14 cellular contexts compared by ENCODE assay signal in genomic region chr3:179526482-179526881, GRCh38. TPM values are rescaled to one million over a fixed set of nuclear protein-coding genes. Genes with fewer than 3 reads are reported as not detected.
DNase-seq lines count a peak whose midpoint lies in the region; ATAC-seq and TF ChIP-seq lines count a peak whose summit lies in the region.
"Had no signal": no experiment of that assay in that cellular context is flagged by ENCODE, and none has a peak within 500 bp of the region (broad histone marks: within the 10 kb centered on the region; RNA-seq: fewer than 3 reads in every experiment).

No MANE protein-coding gene starts in this region.

- H3K4me1 ChIP-seq in PC-3 (ENCODE audit: insufficient read depth, low read length) (0 out of 2 replicates have a peak, but pooled peaks cover 10% of the 10 kb centered on the region), fibroblast of lung (ENCODE audit: control insufficient read depth, extremely low read depth, insufficient read depth, low read length) (no peaks in the 10 kb centered on the region), transverse colon (peaks cover 0 to 14% (median 0%) of the 10 kb centered on the region in 4 donors)

- H3K36me3 Mint-ChIP-seq in glutamatergic neuron (ENCODE audit: unreplicated experiment) = no peaks in the 10 kb centered on the region
- H3K36me3 Mint-ChIP-seq: CD4-positive, alpha-beta memory T cell; stimulated activated naive B cell treated with anti-CD40 and anti-IgM and Interleukin-4, amounts not matched to agents 10 μg/mL and 1 μg/mL and 100 μg/mL, for 72 hours; T-cell had no signal

- POLR2A ChIA-PET in PC-3 (lab: Charles Lee; ENCODE audit: unreplicated experiment) = interaction anchor here (0.6 kb wide), 1 partner anchor 38 kb away, joined by 3 read pairs; no protein-coding TSS in a partner anchor

- no peak overlapping the region for H3K4me3 Mint-ChIP-seq in glutamatergic neuron (ENCODE audit: unreplicated experiment)
- H3K4me3 Mint-ChIP-seq: activated T-helper 17 cell treated with anti-CD3 and anti-CD28 coated beads, Interleukin-2, amount 50 U/mL, for 72 hours; CD4-positive, alpha-beta memory T cell; stimulated activated naive B cell treated with anti-CD40 and anti-IgM and Interleukin-4, amounts not matched to agents 10 μg/mL and 1 μg/mL and 100 μg/mL, for 72 hours; T-cell had no signal

- no peak for ATAC-seq in PC-3
- ATAC-seq: activated T-helper 17 cell treated with anti-CD3 and anti-CD28 coated beads, Interleukin-2, amount 50 U/mL, for 72 hours; stimulated activated naive B cell treated with anti-CD40 and anti-IgM and Interleukin-4, amounts not matched to agents 10 μg/mL and 1 μg/mL and 100 μg/mL, for 72 hours; T-cell had no signal

- H4K20me1 ChIP-seq in PC-3 (ENCODE audit: low read length) = no peaks in the 10 kb centered on the region
- no peaks in the 10 kb centered on the region for H4K20me1 ChIP-seq in fibroblast of lung (ENCODE audit: control insufficient read depth, extremely low read depth, insufficient read depth, low read length)

- CTCF ChIA-PET in PC-3 (lab: Charles Lee) = no interaction called here

- intact Hi-C loops in PC-3 (cut with micrococcal nuclease) (no loop called here), transverse colon (cut with DNase I; ENCODE audit: low total_unique reads) (no loop called here)

- BruUV-seq in PC-3 (replicated peaks; lab: Mats Ljungman, UMichigan) = no TSS peak

- H3K4me1 Mint-ChIP-seq in glutamatergic neuron (ENCODE audit: low read depth, unreplicated experiment) = peaks cover 5% of the 10 kb centered on the region
- H3K4me1 Mint-ChIP-seq: activated T-helper 17 cell treated with anti-CD3 and anti-CD28 coated beads, Interleukin-2, amount 50 U/mL, for 72 hours; CD4-positive, alpha-beta memory T cell; stimulated activated naive B cell treated with anti-CD40 and anti-IgM and Interleukin-4, amounts not matched to agents 10 μg/mL and 1 μg/mL and 100 μg/mL, for 72 hours; T-cell had no signal

- H3K9me3 ChIP-seq in PC-3 (ENCODE audit: low read length) = no peaks in the 10 kb centered on the region
- no peaks in the 10 kb centered on the region for H3K9me3 ChIP-seq in fibroblast of lung (ENCODE audit: control insufficient read depth, insufficient read depth, low read depth, low read length)
- H3K9me3 ChIP-seq in transverse colon = no peaks in the 10 kb centered on the region

- 6 to 13% methylated on average over 1 of the region's 1 CpG for WGBS in transverse colon (ENCODE audit: low coverage in 1 of 2), 2 donors

- TF ChIP-seq CTCF in PC-3 (conservative IDR thresholded peaks at IDR 0.05; ENCODE audit: low read depth, low read length) (no peak), fibroblast of lung (conservative IDR thresholded peaks at IDR 0.05 in 1 of 2, IDR thresholded peaks at IDR 0.05 in 1 of 2; ENCODE audit: low read depth in 1 of 2, low read length in 2 of 2) (no peak), transverse colon (IDR thresholded peaks at IDR 0.05) (no peak), glutamatergic neuron (IDR thresholded peaks at IDR 0.05; ENCODE audit: partially characterized antibody, unreplicated experiment) (no peak)

- TF ChIP-seq EP300 in transverse colon (IDR thresholded peaks at IDR 0.05; ENCODE audit: low read depth) = no peak

- DNase-seq in PC-3 (no peak), fibroblast of lung (ENCODE audit: low read depth in 2 of 2) (no peak), myocyte (ENCODE audit: low read depth) (peak; percentile 5), transverse colon (no peak), NCI-H1930 (lab: John Stamatoyannopoulos, UW) (no peak), GM19238 (ENCODE audit: insufficient read length, low spot score) (no peak), glutamatergic neuron (no peak)
- DNase-seq: activated CD4-positive, alpha-beta T cell treated with anti-CD3 and anti-CD28 coated beads for 4 hours; CD4-positive, alpha-beta memory T cell; erythroblast; stimulated activated CD4-positive, alpha-beta T cell treated with anti-CD3 and anti-CD28 coated beads, Interleukin-2, amount 100 ng/mL, for 48 hours; stimulated activated naive B cell treated with anti-CD40 and anti-IgM and Interleukin-4, amounts not matched to agents 10 μg/mL and 1 μg/mL and 100 μg/mL, for 72 hours; T-cell had no signal

- H3K27me3 Mint-ChIP-seq in glutamatergic neuron (ENCODE audit: unreplicated experiment) = no peaks in the 10 kb centered on the region

- no peaks in the 10 kb centered on the region for H3F3A ChIP-seq in PC-3 (ENCODE audit: low read length, unreplicated experiment)

- H3K27ac ChIP-seq in PC-3 (ENCODE audit: low read length) = no peak overlapping the region
- H3K27ac ChIP-seq in fibroblast of lung (ENCODE audit: insufficient read depth, low read length) = no peak overlapping the region
- peak overlapping the region; percentile 40 to 70 (median 59) for H3K27ac ChIP-seq in transverse colon

- H3K9me2 ChIP-seq in PC-3 (replicated peaks; ENCODE audit: low read length) = no peaks in the 10 kb centered on the region

- peaks cover 4% of the 10 kb centered on the region for H3K9me3 Mint-ChIP-seq in glutamatergic neuron (ENCODE audit: unreplicated experiment)
- H3K9me3 Mint-ChIP-seq: activated T-helper 17 cell treated with anti-CD3 and anti-CD28 coated beads, Interleukin-2, amount 50 U/mL, for 72 hours; CD4-positive, alpha-beta memory T cell; stimulated activated naive B cell treated with anti-CD40 and anti-IgM and Interleukin-4, amounts not matched to agents 10 μg/mL and 1 μg/mL and 100 μg/mL, for 72 hours; T-cell had no signal

- no peaks in the 10 kb centered on the region for H3K36me3 ChIP-seq in PC-3 (ENCODE audit: low read depth, low read length)
- H3K36me3 ChIP-seq in fibroblast of lung (ENCODE audit: control insufficient read depth, insufficient read depth, low read length) = no peaks in the 10 kb centered on the region
- H3K36me3 ChIP-seq in transverse colon = no peaks in the 10 kb centered on the region

- no peak overlapping the region for H3K27ac Mint-ChIP-seq in glutamatergic neuron (ENCODE audit: unreplicated experiment)
- H3K27ac Mint-ChIP-seq: activated T-helper 17 cell treated with anti-CD3 and anti-CD28 coated beads, Interleukin-2, amount 50 U/mL, for 72 hours; CD4-positive, alpha-beta memory T cell; stimulated activated naive B cell treated with anti-CD40 and anti-IgM and Interleukin-4, amounts not matched to agents 10 μg/mL and 1 μg/mL and 100 μg/mL, for 72 hours; T-cell had no signal

- no peaks in the 10 kb centered on the region for H3K79me2 ChIP-seq in PC-3 (ENCODE audit: low read length)
- no peaks in the 10 kb centered on the region for H3K79me2 ChIP-seq in fibroblast of lung (ENCODE audit: control insufficient read depth, insufficient read depth, low read length)

- peak overlapping the region; percentile 59; the same call in 1 of the 2 replicates for H2AFZ ChIP-seq in PC-3 (ENCODE audit: low read length)
- H2AFZ ChIP-seq in fibroblast of lung (ENCODE audit: low read length) = no peak overlapping the region

- TF ChIP-seq POLR2A in transverse colon (IDR thresholded peaks at IDR 0.05) = no peak

- in situ Hi-C loops in transverse colon (cut with MboI; ENCODE audit: low pct_ligation_motif_present in 1 of 4, low pct_unique_long_range_greater_than_20kb in 1 of 4, low sequenced_read_pairs in 3 of 4) = no loop called here

- H3K27me3 ChIP-seq in PC-3 (ENCODE audit: low read length) = no peaks in the 10 kb centered on the region
- no peaks in the 10 kb centered on the region for H3K27me3 ChIP-seq in fibroblast of lung (ENCODE audit: control insufficient read depth, insufficient read depth, low read length)
- H3K27me3 ChIP-seq in transverse colon = no peaks in the 10 kb centered on the region

- H3K9ac ChIP-seq in PC-3 (ENCODE audit: low read length) (no peak overlapping the region), fibroblast of lung (ENCODE audit: insufficient read depth, low read length) (no peak overlapping the region)

- H3K4me3 ChIP-seq in PC-3 (ENCODE audit: low read length) = no peak overlapping the region
- peak overlapping the region in 1 of 4 experiments; percentile 43 for H3K4me3 ChIP-seq in fibroblast of lung (replicated peaks in 1 of 4; ENCODE audit: control extremely low read depth in 1 of 4, insufficient read depth in 1 of 4, low read depth in 3 of 4, low read length in 4 of 4)
- H3K4me3 ChIP-seq in transverse colon = no peak overlapping the region

- H3K4me2 ChIP-seq in PC-3 (ENCODE audit: low read length) = 0 out of 2 replicates have a peak overlapping the region, but pooled peaks have one; percentile 11
- H3K4me2 ChIP-seq in fibroblast of lung (ENCODE audit: extremely low read depth, insufficient read depth, low read length) = peak overlapping the region; percentile 51

RNA-seq across cellular contexts. Expression of gene ACTL6A, which starts 36.2 kb away (rescaled TPM):
- 102 and 105 TPM in 2 replicates for total RNA-seq in PC-3 (2014; rRNA removed)
- 41.9 and 48.6 TPM in 2 replicates for total RNA-seq in fibroblast of lung
- 58.3 and 78.1 TPM in 2 replicates for polyA plus RNA-seq in fibroblast of lung
- polyA plus RNA-seq in fibroblast of lung (2012) = 48.2 and 71.6 TPM in 2 replicates
- polyA minus RNA-seq in fibroblast of lung (ENCODE audit: low replicate concordance) = 6.4 and 23.7 TPM in 2 replicates
- total RNA-seq in myocyte = 29.6 and 50.5 TPM in 2 replicates
- polyA plus RNA-seq in myocyte (2012) = 31.1 TPM
- 10 to 100 TPM in 3 of 4 donors, 1 to 10 TPM in 1; 1.1 to 47.0 (median 28.4) TPM for total RNA-seq in transverse colon
- total RNA-seq in glutamatergic neuron (ENCODE audit: unreplicated experiment) = 58.8 TPM

Comparison
In these comparisons a context has a peak if more than half of its experiments do, and no peak if none do; other contexts are left out.
1. H3K27ac ChIP-seq: peak in transverse colon (4 of 4); none in PC-3 (single experiment) and fibroblast of lung (single experiment).